ENCODE assay signal across 16 cellular contexts in the genomic region with DNA sequence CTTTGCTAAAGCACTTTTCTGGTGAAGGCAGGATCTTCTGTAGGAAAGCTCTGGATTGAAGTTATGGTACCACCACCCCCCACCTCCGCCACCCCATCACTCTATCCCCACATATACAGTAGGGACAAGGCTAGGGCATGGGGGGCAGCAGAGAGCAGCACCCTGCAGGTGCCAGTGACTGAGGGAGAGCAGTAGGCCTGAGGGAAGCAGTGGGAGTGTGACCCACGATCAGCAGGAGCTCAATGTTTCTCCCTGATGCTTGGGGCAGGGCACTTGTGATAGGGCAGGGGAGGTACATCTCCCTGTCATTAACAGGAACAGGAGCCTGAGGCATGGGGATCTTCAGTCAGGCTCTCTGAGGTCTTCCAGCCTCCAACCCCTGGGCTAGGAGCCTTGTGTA.
DNase-seq lines count a peak whose midpoint lies in the region; ATAC-seq, FAIRE-seq and TF ChIP-seq lines count a peak whose summit lies in the region.
"Had no signal": no experiment of that assay in that cellular context is flagged by ENCODE, and none has a peak within 500 bp of the region (broad histone marks: within the 10 kb centered on the region; RNA-seq: fewer than 3 reads in every experiment).

No MANE protein-coding gene starts in this region.

- TF ChIP-seq EP300 in H1 (IDR thresholded peaks at IDR 0.05; ENCODE audit: borderline replicate concordance in 1 of 2, low read depth in 2 of 2, low read length in 2 of 2) = no peak

- H3K9me3 ChIP-seq in IMR-90 (ENCODE audit: control insufficient read depth, insufficient read depth, low read length) (no peaks in the 10 kb centered on the region), H1 (ENCODE audit: insufficient read depth in 2 of 2, low read depth in 1 of 2, low read length in 1 of 2) (no peaks in the 10 kb centered on the region), prostate gland (no peaks in the 10 kb centered on the region)
- H3K9me3 ChIP-seq: HAP-1 had no signal

- H3K9me1 ChIP-seq in IMR-90 (ENCODE audit: insufficient read depth, low read length) = peaks cover 40% of the 10 kb centered on the region

- CTCF ChIA-PET in IMR-90 (lab: Yijun Ruan, JAX) (no interaction called here), H1 (lab: Charles Lee; ENCODE audit: partially characterized antibody) (interaction anchor here (0.9 to 6.6 kb wide), 14 partner anchors 10 to 265 kb away, joined by 3 to 44 read pairs (median 4); no protein-coding TSS in a partner anchor)

- H4K91ac ChIP-seq in IMR-90 (ENCODE audit: insufficient read depth, low read depth, low read length) (peak overlapping the region; percentile 96; the same call in 1 of the 2 replicates), H1 (replicated peaks; ENCODE audit: insufficient read length, low read length) (no peak overlapping the region)

- H3K56ac ChIP-seq in IMR-90 (ENCODE audit: extremely low read depth, insufficient read depth, low read length) (no peak overlapping the region), H1 (replicated peaks; ENCODE audit: insufficient read length, low read depth, low read length) (no peak overlapping the region)

- H2AK9ac ChIP-seq in IMR-90 (replicated peaks; ENCODE audit: low read depth, low read length, poor library complexity) = peak overlapping the region; percentile 79

- H3K27ac Mint-ChIP-seq in CD14-positive monocyte = peak overlapping the region; percentile 93 to 99 (median 98)
- H3K27ac Mint-ChIP-seq: activated CD4-positive, alpha-beta memory T cell treated with anti-CD3 and anti-CD28 coated beads, Interleukin-2, amount 10 ng/mL, durations not matched to agents 7 days and 5 days had no signal

- peak overlapping the region; percentile 88; the same call in 2 of the 3 replicates for H2BK15ac ChIP-seq in IMR-90 (ENCODE audit: low read depth, low read length)
- H2BK15ac ChIP-seq in H1 (ENCODE audit: low read length) = peak overlapping the region; percentile 48

- 0 out of 2 replicates have a peak overlapping the region, but pooled peaks have one; percentile 37 for H3K14ac ChIP-seq in IMR-90 (replicated peaks; ENCODE audit: low read depth, low read length)
- no peak overlapping the region for H3K14ac ChIP-seq in H1 (ENCODE audit: insufficient read length)

- H3K27ac ChIP-seq in IMR-90 (ENCODE audit: insufficient read depth, low read length) = peak overlapping the region; percentile 94; the same call in 1 of the 2 replicates
- no peak overlapping the region for H3K27ac ChIP-seq in H1 (ENCODE audit: low read depth, low read length)
- H3K27ac ChIP-seq in prostate gland = peak overlapping the region; percentile 74 to 77

- no peaks in the 10 kb centered on the region for H3K79me2 ChIP-seq in H1 (ENCODE audit: control insufficient read depth in 1 of 2, insufficient read depth in 2 of 2, low read length in 2 of 2)

- FAIRE-seq in H1 (lab: Jason Lieb, UNC) = no peak

- in situ Hi-C loops in IMR-90 (cut with MboI; ENCODE audit: low sequenced_read_pairs) = no loop called here

- POLR2A ChIA-PET in IMR-90 (lab: Charles Lee; ENCODE audit: unreplicated experiment) = no interaction called here
- POLR2A ChIA-PET in H1 (lab: Charles Lee; ENCODE audit: partially characterized antibody) = interaction anchor here (1.6 kb wide), 1 partner anchor 36 kb away, joined by 3 read pairs; no protein-coding TSS in a partner anchor

- BruUV-seq in IMR-90 (replicated peaks; lab: Mats Ljungman, UMichigan) = no TSS peak

- H2AFZ ChIP-seq in IMR-90 (replicated peaks; ENCODE audit: low read length, poor library complexity) (no peak overlapping the region), H1 (ENCODE audit: low read length) (no peak overlapping the region)

- H3K4me2 ChIP-seq in IMR-90 (ENCODE audit: low read depth, low read length) (no peak overlapping the region), H1 (ENCODE audit: insufficient read depth in 1 of 2, low read depth in 2 of 2, low read length in 2 of 2) (no peak overlapping the region)

- no peak for ATAC-seq in IMR-90 (ENCODE audit: low read depth)
- ATAC-seq: PC-3 had no signal

- 0 out of 4 replicates have a peak, but pooled peaks cover 0 to 14% of the 10 kb centered on the region in 2 experiments for H3K79me1 ChIP-seq in IMR-90 (ENCODE audit: low read depth in 1 of 2, low read length in 2 of 2)
- no peaks in the 10 kb centered on the region for H3K79me1 ChIP-seq in H1 (ENCODE audit: low read depth, low read length)

- no CpG with 5 or more reads among the region's 2 CpGs for WGBS in IMR-90 (ENCODE audit: extremely low coverage in 2 of 2, insufficient read length in 1 of 2), 2 experiments
- WGBS in H1 (ENCODE audit: extremely low coverage in 1 of 2, insufficient coverage in 1 of 2, insufficient read length in 1 of 2, insufficient replicate concordance in 2 of 2, low coverage in 1 of 2, low lambda C conversion rate in 2 of 2, missing lambda C conversion rate in 1 of 2), 2 experiments = 89% methylated on average over 2 of the region's 2 CpGs; no CpG with 5 or more reads in 1 of the 2 experiments
- WGBS in prostate gland = 92% methylated on average over 2 of the region's 2 CpGs

- peaks cover 57% of the 10 kb centered on the region for H3K4me1 ChIP-seq in IMR-90 (ENCODE audit: control insufficient read depth, insufficient read depth, low read length)
- peaks cover 0 to 18% (median 14%) of the 10 kb centered on the region in 4 experiments; a peak in 5 of 7 replicates for H3K4me1 ChIP-seq in H1 (replicated peaks in 1 of 4; ENCODE audit: control insufficient read depth in 3 of 4, insufficient read depth in 4 of 4, low read length in 3 of 4)
- no peaks in the 10 kb centered on the region for H3K4me1 ChIP-seq in prostate gland (replicated peaks)
- H3K4me1 ChIP-seq: HAP-1 had no signal

- peak overlapping the region; percentile 95; the same call in 1 of the 2 replicates for H3K4ac ChIP-seq in IMR-90 (ENCODE audit: low read depth, low read length)
- no peak overlapping the region for H3K4ac ChIP-seq in H1 (replicated peaks; ENCODE audit: insufficient read length, low read depth, low read length)

- intact Hi-C loops in CD14-positive monocyte (cut with micrococcal nuclease) = loop anchor here (5.0 to 10.0 kb wide), 4 partner anchors 82 to 290 kb away; a partner anchor contains a TSS
- intact Hi-C loops in IMR-90 (cut with micrococcal nuclease) = loop anchor here (10.0 kb wide), 1 partner anchor 140 kb away; no protein-coding TSS in a partner anchor
- intact Hi-C loops in prostate gland (cut with DNase I) = no loop called here

- no peak overlapping the region for H3K4me3 Mint-ChIP-seq in CD14-positive monocyte
- H3K4me3 Mint-ChIP-seq: activated CD4-positive, alpha-beta memory T cell treated with anti-CD3 and anti-CD28 coated beads, Interleukin-2, amount 10 ng/mL, durations not matched to agents 7 days and 5 days had no signal

- peak overlapping the region; percentile 80 for H4K5ac ChIP-seq in IMR-90 (ENCODE audit: low read depth, low read length)
- no peak overlapping the region for H4K5ac ChIP-seq in H1 (ENCODE audit: insufficient read length, low read depth, low read length)

- peak; percentile 40 for DNase-seq in CD14-positive monocyte (ENCODE audit: low spot score)
- no peak for DNase-seq in IMR-90
- DNase-seq in H1 (ENCODE audit: low read depth in 1 of 2, low spot score in 2 of 2) = no peak
- DNase-seq in prostate gland (ENCODE audit: low spot score) = no peak
- no peak for DNase-seq in COLO829 (ENCODE audit: low spot score)
- no peak for DNase-seq in stimulated activated CD4-positive, alpha-beta T cell treated with anti-CD3 and anti-CD28 coated beads, Interleukin-4, amount 100 ng/mL, for 24 hours
- DNase-seq in NCI-H1694 (lab: John Stamatoyannopoulos, UW) = no peak
- no peak for DNase-seq in retina
- DNase-seq: activated CD4-positive, alpha-beta memory T cell treated with anti-CD3 and anti-CD28 coated beads, Interleukin-2, amount 10 ng/mL, durations not matched to agents 7 days and 5 days; DMS53; kidney glomerular epithelial cell; NCI-H187 treated with DMSO at 0.1 percent for 48 hours; NCI-H510A; PC-3; stimulated activated CD4-positive, alpha-beta T cell treated with anti-CD3 and anti-CD28 coated beads, Interleukin-2, amount 100 ng/mL, for 24 hours had no signal

- H2BK20ac ChIP-seq in IMR-90 (ENCODE audit: low read depth, low read length) = peak overlapping the region; percentile 75
- 0 out of 2 replicates have a peak overlapping the region, but pooled peaks have one; percentile 44 for H2BK20ac ChIP-seq in H1 (ENCODE audit: low read length)

- no peak for TF ChIP-seq CTCF in CD14-positive monocyte (IDR thresholded peaks at IDR 0.05)
- no peak for TF ChIP-seq CTCF in IMR-90 (conservative IDR thresholded peaks at IDR 0.05; ENCODE audit: low read depth, low read length)
- peak in 1 of 3 experiments; percentile 20; a peak in 1 of 4 replicates for TF ChIP-seq CTCF in H1 (IDR thresholded peaks at IDR 0.05; ENCODE audit: control extremely low read depth in 1 of 3, insufficient read depth in 1 of 3, low read depth in 1 of 3, low read length in 3 of 3)
- no peak for TF ChIP-seq CTCF in prostate gland (IDR thresholded peaks at IDR 0.05)

- TF ChIP-seq POLR2A in IMR-90 (IDR thresholded peaks at IDR 0.05; ENCODE audit: low read depth, low read length) (no peak), H1 (IDR thresholded peaks at IDR 0.05; ENCODE audit: control extremely low read depth in 1 of 2, low read depth in 2 of 2, low read length in 2 of 2) (no peak), prostate gland (IDR thresholded peaks at IDR 0.05) (no peak)

- peak overlapping the region; percentile 46; the same call in 1 of the 2 replicates for H2BK12ac ChIP-seq in H1 (ENCODE audit: low read depth, low read length)

- H3K27me3 Mint-ChIP-seq in CD14-positive monocyte (ENCODE audit: low read depth in 3 of 3) = peaks cover 0 to 5% (median 0%) of the 10 kb centered on the region in 3 donors

- H2BK5ac ChIP-seq in IMR-90 (ENCODE audit: low read depth, low read length, poor library complexity, severe bottlenecking) (peak overlapping the region; percentile 20), H1 (ENCODE audit: low read depth, low read length) (no peak overlapping the region; the same call in 1 of the 2 replicates)

- peaks cover 83% of the 10 kb centered on the region for H3K4me1 Mint-ChIP-seq in CD14-positive monocyte
- H3K4me1 Mint-ChIP-seq: activated CD4-positive, alpha-beta memory T cell treated with anti-CD3 and anti-CD28 coated beads, Interleukin-2, amount 10 ng/mL, durations not matched to agents 7 days and 5 days had no signal

- H3K9ac ChIP-seq in IMR-90 (ENCODE audit: low read depth, low read length) (no peak overlapping the region), H1 (replicated peaks in 1 of 4; ENCODE audit: extremely low read depth in 1 of 4, low read depth in 3 of 4, low read length in 3 of 4) (no peak overlapping the region)

- H3K9me3 Mint-ChIP-seq in CD14-positive monocyte = peaks cover 0 to 9% (median 0%) of the 10 kb centered on the region in 7 donors

- H3K36me3 ChIP-seq in IMR-90 (ENCODE audit: control insufficient read depth, insufficient read depth, low read length) = no peaks in the 10 kb centered on the region
- no peaks in the 10 kb centered on the region for H3K36me3 ChIP-seq in H1 (ENCODE audit: control insufficient read depth in 2 of 4, insufficient read depth in 4 of 4, low read length in 3 of 4)
- no peaks in the 10 kb centered on the region for H3K36me3 ChIP-seq in prostate gland
- H3K36me3 ChIP-seq: HAP-1 had no signal

- H4K20me1 ChIP-seq in IMR-90 (ENCODE audit: insufficient read depth, low read length) (no peaks in the 10 kb centered on the region), H1 (replicated peaks in 1 of 2; ENCODE audit: control insufficient read depth in 1 of 2, insufficient read depth in 2 of 2, low read length in 2 of 2) (no peaks in the 10 kb centered on the region)

- H3K18ac ChIP-seq in IMR-90 (ENCODE audit: low read depth, low read length) = peak overlapping the region; percentile 65
- no peak overlapping the region; the same call in 1 of the 2 replicates for H3K18ac ChIP-seq in H1 (ENCODE audit: extremely low read depth, low read length)

- H4K8ac ChIP-seq in IMR-90 (ENCODE audit: low read depth in 2 of 2, low read length in 2 of 2) (peak overlapping the region in 1 of 2 experiments; percentile 94; a peak in 2 of 4 replicates), H1 (ENCODE audit: extremely low read depth, insufficient read depth, low read length) (no peak overlapping the region)

- TF ChIP-seq RAD21 in IMR-90 (IDR thresholded peaks at IDR 0.05; ENCODE audit: low read length) = no peak
- no peak; a peak in 1 of 4 replicates for TF ChIP-seq RAD21 in H1 (IDR thresholded peaks at IDR 0.05 in 1 of 2, conservative IDR thresholded peaks at IDR 0.05 in 1 of 2; ENCODE audit: low read depth in 2 of 2, low read length in 2 of 2)

- peaks cover 6 to 10% of the 10 kb centered on the region in 2 donors for H3K36me3 Mint-ChIP-seq in CD14-positive monocyte

- dilution Hi-C loops in IMR-90 (cut with HindIII; ENCODE audit: low sequenced_read_pairs, unreplicated experiment) = no loop called here

- H3K27me3 ChIP-seq in IMR-90 (ENCODE audit: control insufficient read depth, insufficient read depth, low read length) (no peaks in the 10 kb centered on the region), H1 (replicated peaks in 1 of 4; ENCODE audit: control insufficient read depth in 3 of 4, extremely low read depth in 1 of 4, insufficient read depth in 3 of 4, low read length in 3 of 4) (peaks cover 0 to 12% (median under 1%) of the 10 kb centered on the region in 4 experiments; a peak in 3 of 7 replicates), prostate gland (replicated peaks; ENCODE audit: insufficient read depth) (no peaks in the 10 kb centered on the region)

- H2AK5ac ChIP-seq in IMR-90 (ENCODE audit: low read depth, low read length) = peak overlapping the region; percentile 59; the same call in 1 of the 2 replicates
- H2AK5ac ChIP-seq in H1 (ENCODE audit: low read depth, low read length) = no peak overlapping the region

- H2BK120ac ChIP-seq in IMR-90 (ENCODE audit: low read depth, low read length) = peak overlapping the region; percentile 94; the same call in 1 of the 2 replicates
- H2BK120ac ChIP-seq in H1 (replicated peaks; ENCODE audit: low read depth, low read length) = no peak overlapping the region

- H3K23ac ChIP-seq in IMR-90 (ENCODE audit: low read depth, low read length) (no peak overlapping the region), H1 (ENCODE audit: insufficient read length) (no peak overlapping the region)

- no peak overlapping the region for H3K4me3 ChIP-seq in IMR-90 (ENCODE audit: insufficient read depth, low read depth, low read length)
- no peak overlapping the region for H3K4me3 ChIP-seq in H1 (ENCODE audit: extremely low read depth in 1 of 4, insufficient read depth in 2 of 4, low read depth in 3 of 4, low read length in 4 of 4)
- no peak overlapping the region for H3K4me3 ChIP-seq in prostate gland
- H3K4me3 ChIP-seq: HAP-1 had no signal

- no peaks in the 10 kb centered on the region; the same call in 1 of the 2 replicates for H3K23me2 ChIP-seq in H1 (ENCODE audit: low read depth, low read length)
